In the genomic region with DNA sequence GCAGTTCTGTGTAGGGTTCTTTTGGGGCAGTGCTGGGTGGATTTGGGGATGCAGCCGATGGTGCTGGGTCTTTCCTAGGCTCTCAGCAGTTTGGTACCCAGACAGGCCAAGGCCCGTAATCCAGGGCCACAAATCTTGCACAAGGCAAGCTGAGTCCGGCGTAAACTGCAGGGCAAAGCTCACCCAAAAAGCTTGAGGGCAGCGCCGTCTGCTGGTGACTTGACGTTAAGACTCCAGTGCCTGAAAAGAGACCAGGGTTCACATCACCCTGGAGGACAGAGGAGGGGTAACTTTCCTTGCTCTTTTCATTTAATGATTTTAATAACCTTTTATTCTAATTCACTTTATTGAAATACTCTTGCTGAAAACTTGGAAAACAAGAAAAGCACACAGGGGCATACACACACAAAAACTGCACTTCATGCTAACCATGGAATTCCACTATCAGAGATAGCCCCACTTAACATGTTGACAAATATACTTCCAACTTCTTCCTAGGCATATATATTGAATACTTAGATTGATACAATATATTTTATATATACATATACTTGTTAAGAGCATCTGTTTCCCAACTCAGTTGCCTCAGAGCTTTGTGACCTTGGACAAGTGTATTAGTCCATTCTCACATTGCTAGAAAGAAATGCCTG, we compare ENCODE assay signal across 1 cellular context.
TF ChIP-seq lines count a peak whose summit lies in the region.

No MANE protein-coding gene starts in this region.

TF ChIP-seq in HepG2, 621 proteins besides CTCF, POLR2A, EP300 and RAD21 (continued from another document and continues in another):
- TF ChIP-seq, protein P1, sequence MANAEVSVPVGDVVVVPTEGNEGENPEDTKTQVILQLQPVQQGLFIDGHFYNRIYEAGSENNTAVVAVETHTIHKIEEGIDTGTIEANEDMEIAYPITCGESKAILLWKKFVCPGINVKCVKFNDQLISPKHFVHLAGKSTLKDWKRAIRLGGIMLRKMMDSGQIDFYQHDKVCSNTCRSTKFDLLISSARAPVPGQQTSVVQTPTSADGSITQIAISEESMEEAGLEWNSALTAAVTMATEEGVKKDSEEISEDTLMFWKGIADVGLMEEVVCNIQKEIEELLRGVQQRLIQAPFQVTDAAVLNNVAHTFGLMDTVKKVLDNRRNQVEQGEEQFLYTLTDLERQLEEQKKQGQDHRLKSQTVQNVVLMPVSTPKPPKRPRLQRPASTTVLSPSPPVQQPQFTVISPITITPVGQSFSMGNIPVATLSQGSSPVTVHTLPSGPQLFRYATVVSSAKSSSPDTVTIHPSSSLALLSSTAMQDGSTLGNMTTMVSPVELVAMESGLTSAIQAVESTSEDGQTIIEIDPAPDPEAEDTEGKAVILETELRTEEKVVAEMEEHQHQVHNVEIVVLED (CRISPR knock-in tag; IDR thresholded peaks at IDR 0.05; ENCODE audit: borderline replicate concordance): no peak
- no peak for TF ChIP-seq ZNF343 (CRISPR knock-in tag; IDR thresholded peaks at IDR 0.05)
- TF ChIP-seq ZBTB14 (CRISPR knock-in tag; IDR thresholded peaks at IDR 0.05): no peak
- no peak for TF ChIP-seq NFRKB (IDR thresholded peaks at IDR 0.05)
- TF ChIP-seq SNAPC4 (CRISPR knock-in tag; IDR thresholded peaks at IDR 0.05): no peak
- peak; percentile 43; the same call in 1 of the 2 replicates for TF ChIP-seq SPEN (CRISPR knock-in tag; IDR thresholded peaks at IDR 0.05; ENCODE audit: low read depth)
- TF ChIP-seq, protein P2, sequence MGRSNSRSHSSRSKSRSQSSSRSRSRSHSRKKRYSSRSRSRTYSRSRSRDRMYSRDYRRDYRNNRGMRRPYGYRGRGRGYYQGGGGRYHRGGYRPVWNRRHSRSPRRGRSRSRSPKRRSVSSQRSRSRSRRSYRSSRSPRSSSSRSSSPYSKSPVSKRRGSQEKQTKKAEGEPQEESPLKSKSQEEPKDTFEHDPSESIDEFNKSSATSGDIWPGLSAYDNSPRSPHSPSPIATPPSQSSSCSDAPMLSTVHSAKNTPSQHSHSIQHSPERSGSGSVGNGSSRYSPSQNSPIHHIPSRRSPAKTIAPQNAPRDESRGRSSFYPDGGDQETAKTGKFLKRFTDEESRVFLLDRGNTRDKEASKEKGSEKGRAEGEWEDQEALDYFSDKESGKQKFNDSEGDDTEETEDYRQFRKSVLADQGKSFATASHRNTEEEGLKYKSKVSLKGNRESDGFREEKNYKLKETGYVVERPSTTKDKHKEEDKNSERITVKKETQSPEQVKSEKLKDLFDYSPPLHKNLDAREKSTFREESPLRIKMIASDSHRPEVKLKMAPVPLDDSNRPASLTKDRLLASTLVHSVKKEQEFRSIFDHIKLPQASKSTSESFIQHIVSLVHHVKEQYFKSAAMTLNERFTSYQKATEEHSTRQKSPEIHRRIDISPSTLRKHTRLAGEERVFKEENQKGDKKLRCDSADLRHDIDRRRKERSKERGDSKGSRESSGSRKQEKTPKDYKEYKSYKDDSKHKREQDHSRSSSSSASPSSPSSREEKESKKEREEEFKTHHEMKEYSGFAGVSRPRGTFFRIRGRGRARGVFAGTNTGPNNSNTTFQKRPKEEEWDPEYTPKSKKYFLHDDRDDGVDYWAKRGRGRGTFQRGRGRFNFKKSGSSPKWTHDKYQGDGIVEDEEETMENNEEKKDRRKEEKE (IDR thresholded peaks at IDR 0.05): no peak
- no peak for TF ChIP-seq TERF1 (CRISPR knock-in tag; IDR thresholded peaks at IDR 0.05)
- TF ChIP-seq CREM (IDR thresholded peaks at IDR 0.05): no peak
- no peak for TF ChIP-seq CREM (CRISPR knock-in tag; IDR thresholded peaks at IDR 0.05)
- TF ChIP-seq CSRNP2 (CRISPR knock-in tag; conservative IDR thresholded peaks at IDR 0.05; ENCODE audit: low read depth): no peak
- TF ChIP-seq ARNT (IDR thresholded peaks at IDR 0.05): no peak
- TF ChIP-seq RORA (CRISPR knock-in tag; IDR thresholded peaks at IDR 0.05): no peak
- peak; percentile 29; the same call in 1 of the 2 replicates for TF ChIP-seq BCL6 (CRISPR knock-in tag; IDR thresholded peaks at IDR 0.05)
- no peak for TF ChIP-seq ZNF772 (CRISPR knock-in tag; IDR thresholded peaks at IDR 0.05)
- no peak for TF ChIP-seq SIX4 (CRISPR knock-in tag; IDR thresholded peaks at IDR 0.05)
- TF ChIP-seq ZNF329 (CRISPR knock-in tag; IDR thresholded peaks at IDR 0.05; ENCODE audit: low read depth): no peak
- no peak for TF ChIP-seq ZNF724P (CRISPR knock-in tag; IDR thresholded peaks at IDR 0.05; ENCODE audit: borderline replicate concordance)
- TF ChIP-seq ATAD3A (CRISPR knock-in tag; IDR thresholded peaks at IDR 0.05): no peak
- TF ChIP-seq THAP8 (CRISPR knock-in tag; IDR thresholded peaks at IDR 0.05; ENCODE audit: borderline replicate concordance): no peak
- TF ChIP-seq ZSCAN9 (CRISPR knock-in tag; IDR thresholded peaks at IDR 0.05; ENCODE audit: borderline replicate concordance): peak; percentile 74; the same call in 1 of the 2 replicates
- no peak for TF ChIP-seq ZFP36L1 (CRISPR knock-in tag; IDR thresholded peaks at IDR 0.05)
- no peak for TF ChIP-seq ZNF33A (CRISPR knock-in tag; IDR thresholded peaks at IDR 0.05; ENCODE audit: borderline replicate concordance)
- no peak for TF ChIP-seq TP53 (CRISPR knock-in tag; conservative IDR thresholded peaks at IDR 0.05)
- no peak for TF ChIP-seq ZNF121 (CRISPR knock-in tag; IDR thresholded peaks at IDR 0.05)
- no peak for TF ChIP-seq MED13 (CRISPR knock-in tag; IDR thresholded peaks at IDR 0.05)
- TF ChIP-seq POGZ (CRISPR knock-in tag; IDR thresholded peaks at IDR 0.05): no peak
- no peak for TF ChIP-seq ATF4 (CRISPR knock-in tag; IDR thresholded peaks at IDR 0.05)
- TF ChIP-seq ZBTB1 (CRISPR knock-in tag; IDR thresholded peaks at IDR 0.05; ENCODE audit: borderline replicate concordance): no peak
- no peak for TF ChIP-seq ZBTB7A (CRISPR knock-in tag; IDR thresholded peaks at IDR 0.05)
- TF ChIP-seq REPIN1 (CRISPR knock-in tag; IDR thresholded peaks at IDR 0.05; ENCODE audit: borderline replicate concordance, low read depth): peak; percentile 73; the same call in 1 of the 2 replicates
- no peak for TF ChIP-seq POLR2G (IDR thresholded peaks at IDR 0.05; ENCODE audit: low read depth, low read length)
- TF ChIP-seq CREB1 (IDR thresholded peaks at IDR 0.05): no peak
- TF ChIP-seq CREB1 (CRISPR knock-in tag; IDR thresholded peaks at IDR 0.05): no peak
- no peak for TF ChIP-seq ZSCAN31 (CRISPR knock-in tag; IDR thresholded peaks at IDR 0.05; ENCODE audit: low read depth)
